7 cellular contexts compared by ENCODE assay signal in genomic region chr11:61245564-61245963, GRCh38. TPM values are rescaled to one million over a fixed set of nuclear protein-coding genes. Genes with fewer than 3 reads are reported as not detected.
"Had no signal": no experiment of that assay in that cellular context is flagged by ENCODE, and none has a peak within 500 bp of the region (broad histone marks: within the 10 kb centered on the region; RNA-seq: fewer than 3 reads in every experiment).

No MANE protein-coding gene starts in this region.

RNA-seq across cellular contexts. Expression of gene PGA5, which starts 4.6 kb away (rescaled TPM):
- total RNA-seq: suprapubic skin, temporal lobe, thoracic aorta, upper lobe of right lung, ureter, uterus, vagina had no signal

RNA-seq across cellular contexts. Expression of gene PGA4, which starts 23.4 kb away (rescaled TPM):
- total RNA-seq: ureter had no signal

RNA-seq across cellular contexts. Expression of gene PGA3, which starts 42.2 kb away (rescaled TPM):
- total RNA-seq: upper lobe of right lung, ureter had no signal
